ENCODE assay signal across 21 cellular contexts in genomic region chr11:117580866-117581265, GRCh38.
"Had no signal": no experiment of that assay in that cellular context is flagged by ENCODE, and none has a peak within 500 bp of the region (broad histone marks: within the 10 kb centered on the region; RNA-seq: fewer than 3 reads in every experiment).

No MANE protein-coding gene starts in this region.

- H3K4me1 ChIP-seq: esophagus muscularis mucosa, gastrocnemius medialis, pancreas, suprapubic skin, tibial artery, upper lobe of right lung had no signal

- DNase-seq: effector memory CD8-positive, alpha-beta T cell; gastrocnemius medialis; immature natural killer cell; left colon; left ventricle myocardium superior; mesenchymal stem cell; naive B cell; occipital lobe; pancreas; right cardiac atrium; small intestine; stimulated activated CD4-positive, alpha-beta T cell treated with anti-CD3 and anti-CD28 coated beads, Interleukin-4, amount 100 ng/mL, for 1 hour; stimulated activated CD8-positive, alpha-beta memory T cell treated with anti-CD3 and anti-CD28 coated beads, Interleukin-4, amount 100 ng/mL, for 48 hours; stimulated activated naive CD8-positive, alpha-beta T cell treated with anti-CD3 and anti-CD28 coated beads, Interleukin-15, Interleukin-2, amounts not matched to agents 100 U/mL and 50 U/mL, for 24 hours; upper lobe of right lung had no signal

- H3K27ac ChIP-seq: epithelial cell of prostate, esophagus muscularis mucosa, gastrocnemius medialis, pancreas, suprapubic skin, tibial artery, upper lobe of right lung, vagina had no signal

- H3K4me3 ChIP-seq: esophagus muscularis mucosa, gastrocnemius medialis, lung, pancreas, suprapubic skin, tibial artery, upper lobe of right lung, vagina had no signal

- H3K27me3 ChIP-seq: gastrocnemius medialis, pancreas, suprapubic skin, upper lobe of right lung, vagina had no signal

- H3K36me3 ChIP-seq: esophagus muscularis mucosa, gastrocnemius medialis, pancreas, suprapubic skin, tibial artery, upper lobe of right lung, vagina had no signal

- H3K9me3 ChIP-seq: esophagus muscularis mucosa, gastrocnemius medialis, pancreas, suprapubic skin, tibial artery, upper lobe of right lung, vagina had no signal
